In genomic region chr17:79079421-79080200, GRCh38 we compare ENCODE assay signal across 1 cellular context.
TF ChIP-seq lines count a peak whose summit lies in the region.

No MANE protein-coding gene starts in this region.

TF ChIP-seq in HepG2, 621 proteins besides CTCF, POLR2A, EP300 and RAD21:
- no peak for TF ChIP-seq ZBTB26 (CRISPR knock-in tag; IDR thresholded peaks at IDR 0.05; ENCODE audit: borderline replicate concordance)
- TF ChIP-seq, protein P1, sequence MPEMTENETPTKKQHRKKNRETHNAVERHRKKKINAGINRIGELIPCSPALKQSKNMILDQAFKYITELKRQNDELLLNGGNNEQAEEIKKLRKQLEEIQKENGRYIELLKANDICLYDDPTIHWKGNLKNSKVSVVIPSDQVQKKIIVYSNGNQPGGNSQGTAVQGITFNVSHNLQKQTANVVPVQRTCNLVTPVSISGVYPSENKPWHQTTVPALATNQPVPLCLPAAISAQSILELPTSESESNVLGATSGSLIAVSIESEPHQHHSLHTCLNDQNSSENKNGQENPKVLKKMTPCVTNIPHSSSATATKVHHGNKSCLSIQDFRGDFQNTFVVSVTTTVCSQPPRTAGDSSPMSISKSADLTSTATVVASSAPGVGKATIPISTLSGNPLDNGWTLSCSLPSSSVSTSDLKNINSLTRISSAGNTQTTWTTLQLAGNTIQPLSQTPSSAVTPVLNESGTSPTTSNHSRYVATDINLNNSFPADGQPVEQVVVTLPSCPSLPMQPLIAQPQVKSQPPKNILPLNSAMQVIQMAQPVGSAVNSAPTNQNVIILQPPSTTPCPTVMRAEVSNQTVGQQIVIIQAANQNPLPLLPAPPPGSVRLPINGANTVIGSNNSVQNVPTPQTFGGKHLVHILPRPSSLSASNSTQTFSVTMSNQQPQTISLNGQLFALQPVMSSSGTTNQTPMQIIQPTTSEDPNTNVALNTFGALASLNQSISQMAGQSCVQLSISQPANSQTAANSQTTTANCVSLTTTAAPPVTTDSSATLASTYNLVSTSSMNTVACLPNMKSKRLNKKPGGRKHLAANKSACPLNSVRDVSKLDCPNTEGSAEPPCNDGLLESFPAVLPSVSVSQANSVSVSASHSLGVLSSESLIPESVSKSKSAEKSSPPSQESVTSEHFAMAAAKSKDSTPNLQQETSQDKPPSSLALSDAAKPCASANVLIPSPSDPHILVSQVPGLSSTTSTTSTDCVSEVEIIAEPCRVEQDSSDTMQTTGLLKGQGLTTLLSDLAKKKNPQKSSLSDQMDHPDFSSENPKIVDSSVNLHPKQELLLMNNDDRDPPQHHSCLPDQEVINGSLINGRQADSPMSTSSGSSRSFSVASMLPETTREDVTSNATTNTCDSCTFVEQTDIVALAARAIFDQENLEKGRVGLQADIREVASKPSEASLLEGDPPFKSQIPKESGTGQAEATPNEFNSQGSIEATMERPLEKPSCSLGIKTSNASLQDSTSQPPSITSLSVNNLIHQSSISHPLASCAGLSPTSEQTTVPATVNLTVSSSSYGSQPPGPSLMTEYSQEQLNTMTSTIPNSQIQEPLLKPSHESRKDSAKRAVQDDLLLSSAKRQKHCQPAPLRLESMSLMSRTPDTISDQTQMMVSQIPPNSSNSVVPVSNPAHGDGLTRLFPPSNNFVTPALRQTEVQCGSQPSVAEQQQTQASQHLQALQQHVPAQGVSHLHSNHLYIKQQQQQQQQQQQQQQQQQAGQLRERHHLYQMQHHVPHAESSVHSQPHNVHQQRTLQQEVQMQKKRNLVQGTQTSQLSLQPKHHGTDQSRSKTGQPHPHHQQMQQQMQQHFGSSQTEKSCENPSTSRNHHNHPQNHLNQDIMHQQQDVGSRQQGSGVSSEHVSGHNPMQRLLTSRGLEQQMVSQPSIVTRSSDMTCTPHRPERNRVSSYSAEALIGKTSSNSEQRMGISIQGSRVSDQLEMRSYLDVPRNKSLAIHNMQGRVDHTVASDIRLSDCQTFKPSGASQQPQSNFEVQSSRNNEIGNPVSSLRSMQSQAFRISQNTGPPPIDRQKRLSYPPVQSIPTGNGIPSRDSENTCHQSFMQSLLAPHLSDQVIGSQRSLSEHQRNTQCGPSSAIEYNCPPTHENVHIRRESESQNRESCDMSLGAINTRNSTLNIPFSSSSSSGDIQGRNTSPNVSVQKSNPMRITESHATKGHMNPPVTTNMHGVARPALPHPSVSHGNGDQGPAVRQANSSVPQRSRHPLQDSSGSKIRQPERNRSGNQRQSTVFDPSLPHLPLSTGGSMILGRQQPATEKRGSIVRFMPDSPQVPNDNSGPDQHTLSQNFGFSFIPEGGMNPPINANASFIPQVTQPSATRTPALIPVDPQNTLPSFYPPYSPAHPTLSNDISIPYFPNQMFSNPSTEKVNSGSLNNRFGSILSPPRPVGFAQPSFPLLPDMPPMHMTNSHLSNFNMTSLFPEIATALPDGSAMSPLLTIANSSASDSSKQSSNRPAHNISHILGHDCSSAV (CRISPR knock-in tag; IDR thresholded peaks at IDR 0.05; ENCODE audit: borderline replicate concordance) = no peak
- no peak for TF ChIP-seq ZNF333 (CRISPR knock-in tag; IDR thresholded peaks at IDR 0.05; ENCODE audit: borderline replicate concordance)
- TF ChIP-seq IRF2 (CRISPR knock-in tag; IDR thresholded peaks at IDR 0.05) = no peak
- TF ChIP-seq ZNF577 (CRISPR knock-in tag; IDR thresholded peaks at IDR 0.05; ENCODE audit: borderline replicate concordance, low read depth) = no peak
- TF ChIP-seq RXRA (CRISPR knock-in tag; IDR thresholded peaks at IDR 0.05) = no peak
- no peak for TF ChIP-seq STAT5B (CRISPR knock-in tag; IDR thresholded peaks at IDR 0.05)
- TF ChIP-seq GPN1 (CRISPR knock-in tag; IDR thresholded peaks at IDR 0.05; ENCODE audit: borderline replicate concordance) = no peak
- TF ChIP-seq ZNF83 (CRISPR knock-in tag; IDR thresholded peaks at IDR 0.05; ENCODE audit: borderline replicate concordance) = no peak
- no peak for TF ChIP-seq CBX5 (CRISPR knock-in tag; IDR thresholded peaks at IDR 0.05; ENCODE audit: borderline replicate concordance)
- TF ChIP-seq GRHL1 (CRISPR knock-in tag; conservative IDR thresholded peaks at IDR 0.05) = no peak
- TF ChIP-seq, protein P2, sequence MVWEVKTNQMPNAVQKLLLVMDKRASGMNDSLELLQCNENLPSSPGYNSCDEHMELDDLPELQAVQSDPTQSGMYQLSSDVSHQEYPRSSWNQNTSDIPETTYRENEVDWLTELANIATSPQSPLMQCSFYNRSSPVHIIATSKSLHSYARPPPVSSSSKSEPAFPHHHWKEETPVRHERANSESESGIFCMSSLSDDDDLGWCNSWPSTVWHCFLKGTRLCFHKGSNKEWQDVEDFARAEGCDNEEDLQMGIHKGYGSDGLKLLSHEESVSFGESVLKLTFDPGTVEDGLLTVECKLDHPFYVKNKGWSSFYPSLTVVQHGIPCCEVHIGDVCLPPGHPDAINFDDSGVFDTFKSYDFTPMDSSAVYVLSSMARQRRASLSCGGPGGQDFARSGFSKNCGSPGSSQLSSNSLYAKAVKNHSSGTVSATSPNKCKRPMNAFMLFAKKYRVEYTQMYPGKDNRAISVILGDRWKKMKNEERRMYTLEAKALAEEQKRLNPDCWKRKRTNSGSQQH (CRISPR knock-in tag; IDR thresholded peaks at IDR 0.05; ENCODE audit: low read depth) = no peak
- TF ChIP-seq FLYWCH1 (CRISPR knock-in tag; IDR thresholded peaks at IDR 0.05) = no peak
- TF ChIP-seq HOMEZ (CRISPR knock-in tag; IDR thresholded peaks at IDR 0.05; ENCODE audit: low read depth) = no peak
- no peak for TF ChIP-seq ZNF746 (CRISPR knock-in tag; IDR thresholded peaks at IDR 0.05)
